Comparison of ENCODE assay signal across 15 cellular contexts in the genomic region with DNA sequence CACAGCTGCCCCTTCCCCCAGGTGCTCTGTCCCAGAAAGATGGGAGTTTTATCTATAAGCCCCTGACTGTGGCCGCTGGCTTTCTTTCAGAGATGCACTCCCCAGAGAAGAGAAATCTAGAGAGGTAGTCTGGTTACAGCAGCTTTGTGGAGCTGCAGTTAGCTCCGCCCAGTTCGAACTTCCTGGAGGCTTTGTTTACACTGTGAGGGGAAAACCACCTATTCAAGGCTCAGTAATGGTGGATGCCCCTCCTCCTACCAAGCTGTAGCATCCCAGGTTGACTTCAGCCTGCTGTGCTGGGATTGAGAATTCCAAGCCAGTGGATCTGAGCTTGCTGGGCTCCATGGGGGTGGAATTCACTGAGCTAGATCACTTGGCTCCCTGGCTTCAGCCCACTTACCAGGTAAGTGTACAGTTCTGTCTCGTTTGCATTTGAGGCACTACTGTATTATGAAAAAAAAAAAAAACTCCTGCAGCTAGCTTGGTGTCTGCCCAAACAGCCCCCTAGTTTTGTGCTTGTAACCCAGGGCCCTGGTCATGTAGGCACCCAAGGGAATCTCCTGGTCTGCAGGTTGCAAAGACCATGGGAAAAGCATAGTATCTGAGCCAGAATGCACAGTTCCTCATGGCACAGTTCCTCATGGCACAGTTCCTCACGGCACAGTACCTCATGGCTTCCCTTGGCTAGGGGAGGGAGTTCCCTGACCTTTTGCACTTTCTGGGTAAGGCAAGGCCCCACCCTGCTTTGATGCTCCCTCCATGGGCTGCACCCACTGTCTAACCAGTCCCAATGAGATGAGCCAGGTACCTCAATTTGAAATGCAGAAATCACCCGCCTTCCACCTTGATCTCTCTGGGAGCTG.
DNase-seq lines count a peak whose midpoint lies in the region; ATAC-seq and TF ChIP-seq lines count a peak whose summit lies in the region.
"Had no signal": no experiment of that assay in that cellular context is flagged by ENCODE, and none has a peak within 500 bp of the region (broad histone marks: within the 10 kb centered on the region; RNA-seq: fewer than 3 reads in every experiment).

No MANE protein-coding gene starts in this region.

- H3K36me3 ChIP-seq in MM.1S (replicated peaks; ENCODE audit: insufficient read depth, low read length) (no peaks in the 10 kb centered on the region), neural progenitor cell (no peaks in the 10 kb centered on the region)
- H3K36me3 ChIP-seq: MG63, transverse colon had no signal

- no peaks in the 10 kb centered on the region for H3K9me2 ChIP-seq in MM.1S (replicated peaks; ENCODE audit: insufficient read depth, low read length)

- H3K4me1 Mint-ChIP-seq in neural progenitor cell = no peaks in the 10 kb centered on the region
- no peaks in the 10 kb centered on the region for H3K4me1 Mint-ChIP-seq in endothelial cell (ENCODE audit: unreplicated experiment)
- H3K4me1 Mint-ChIP-seq: T-helper 17 cell had no signal

- H3K4me3 Mint-ChIP-seq in neural progenitor cell = no peak overlapping the region
- H3K4me3 Mint-ChIP-seq in endothelial cell (ENCODE audit: unreplicated experiment) = no peak overlapping the region
- H3K4me3 Mint-ChIP-seq: T-helper 17 cell had no signal

- H3K4me3 ChIP-seq in MM.1S (ENCODE audit: low read length) (no peak overlapping the region), neural progenitor cell (no peak overlapping the region)
- H3K4me3 ChIP-seq: MG63, transverse colon had no signal

- H3K27ac ChIP-seq in MM.1S (ENCODE audit: low read length) (no peak overlapping the region), neural progenitor cell (no peak overlapping the region)
- H3K27ac ChIP-seq: transverse colon had no signal

- H3K4me1 ChIP-seq in MM.1S (ENCODE audit: low read length) (peaks cover 10% of the 10 kb centered on the region; the same call in 1 of the 2 replicates), neural progenitor cell (no peaks in the 10 kb centered on the region)

- no peaks in the 10 kb centered on the region for H3K27me3 Mint-ChIP-seq in neural progenitor cell (ENCODE audit: insufficient read depth, low read depth)
- peaks cover 2% of the 10 kb centered on the region for H3K27me3 Mint-ChIP-seq in endothelial cell (ENCODE audit: unreplicated experiment)
- H3K27me3 Mint-ChIP-seq: T-helper 17 cell had no signal

- H2AFZ ChIP-seq in MM.1S (ENCODE audit: low read length) (peak overlapping the region; percentile 36), neural progenitor cell (replicated peaks) (peak overlapping the region; percentile 9)

- H3K9me3 Mint-ChIP-seq in neural progenitor cell (peaks cover 30% of the 10 kb centered on the region), endothelial cell (ENCODE audit: unreplicated experiment) (no peaks in the 10 kb centered on the region)

- H3K27me3 ChIP-seq in MM.1S (replicated peaks; ENCODE audit: insufficient read depth, low read length) = no peaks in the 10 kb centered on the region
- no peaks in the 10 kb centered on the region for H3K27me3 ChIP-seq in neural progenitor cell
- H3K27me3 ChIP-seq: MG63, transverse colon had no signal

- peak; percentile 71 for ATAC-seq in GM21723 (IDR thresholded peaks at IDR 0.05; ENCODE audit: unreplicated experiment)
- ATAC-seq: T-helper 17 cell had no signal

- peak overlapping the region; percentile 15; the same call in 1 of the 2 replicates for H3K4me2 ChIP-seq in MM.1S (ENCODE audit: low read depth, low read length)
- H3K4me2 ChIP-seq in neural progenitor cell = no peak overlapping the region

- H3K9ac ChIP-seq in MM.1S (ENCODE audit: low read length) = no peak overlapping the region
- no peak overlapping the region for H3K9ac ChIP-seq in neural progenitor cell

- H3K9me3 ChIP-seq in MM.1S (replicated peaks; ENCODE audit: insufficient read depth, low read length) = no peaks in the 10 kb centered on the region
- H3K9me3 ChIP-seq in neural progenitor cell (ENCODE audit: low read depth) = no peaks in the 10 kb centered on the region
- H3K9me3 ChIP-seq: MG63, transverse colon had no signal

- H3K79me2 ChIP-seq in MM.1S (ENCODE audit: low read length) (no peaks in the 10 kb centered on the region), neural progenitor cell (ENCODE audit: low read depth) (no peaks in the 10 kb centered on the region)

- TF ChIP-seq CTCF in MM.1S (IDR thresholded peaks at IDR 0.05; ENCODE audit: low read length) (no peak), neural progenitor cell (IDR thresholded peaks at IDR 0.05) (no peak), endothelial cell (IDR thresholded peaks at IDR 0.05; ENCODE audit: unreplicated experiment) (no peak)

- H3K36me3 Mint-ChIP-seq in neural progenitor cell = peaks cover 7% of the 10 kb centered on the region
- peaks cover 3% of the 10 kb centered on the region for H3K36me3 Mint-ChIP-seq in endothelial cell (ENCODE audit: low read depth, unreplicated experiment)

- H3K27ac Mint-ChIP-seq in neural progenitor cell (no peak overlapping the region), endothelial cell (ENCODE audit: unreplicated experiment) (no peak overlapping the region)
- H3K27ac Mint-ChIP-seq: T-helper 17 cell had no signal

- H4K20me1 ChIP-seq in MM.1S (ENCODE audit: insufficient read depth, low read length) (no peaks in the 10 kb centered on the region), neural progenitor cell (ENCODE audit: low read depth) (no peaks in the 10 kb centered on the region)

- H3F3A ChIP-seq in MM.1S (ENCODE audit: insufficient read depth, low read length) (no peaks in the 10 kb centered on the region), neural progenitor cell (ENCODE audit: low read depth) (no peaks in the 10 kb centered on the region)

- peak; percentile 64 for DNase-seq in NCI-H748 (lab: John Stamatoyannopoulos, UW; ENCODE audit: unreplicated experiment)
- DNase-seq in NCI-H748 treated with DMSO at 0.1 percent for 48 hours (lab: John Stamatoyannopoulos, UW) = no peak
- DNase-seq in MM.1S = peak; percentile 73
- peak; percentile 45 for DNase-seq in neural progenitor cell (ENCODE audit: low spot score)
- no peak for DNase-seq in endothelial cell (ENCODE audit: low spot score)
- DNase-seq in NCI-H2196 treated with DMSO at 0.1 percent for 48 hours (lab: John Stamatoyannopoulos, UW; ENCODE audit: unreplicated experiment) = no peak
- DNase-seq in NCI-H1694 (lab: John Stamatoyannopoulos, UW) = no peak
- DNase-seq: activated T-cell treated with anti-CD3 and anti-CD28 coated beads, Interleukin-2, amount 50 U/mL, for 1 hour; amygdala; COR-L47; MG63; NCI-H524; T-helper 17 cell; transverse colon had no signal

Comparison
In these comparisons a context has a peak if more than half of its experiments do, and no peak if none do; other contexts are left out.
1. DNase-seq: peak in NCI-H748 (single experiment), MM.1S (single experiment) and neural progenitor cell (single experiment); none in NCI-H748 treated with DMSO at 0.1 percent for 48 hours (single experiment), endothelial cell (single experiment), NCI-H2196 treated with DMSO at 0.1 percent for 48 hours (single experiment) and NCI-H1694 (single experiment).